1 cellular context compared by ENCODE assay signal in genomic region chr7:47552631-47553030, GRCh38.
TF ChIP-seq lines count a peak whose summit lies in the region.

No MANE protein-coding gene starts in this region.

TF ChIP-seq in SK-N-SH, 30 proteins besides CTCF, POLR2A, EP300 and RAD21 (continued from another document):
- TF ChIP-seq, protein P1, sequence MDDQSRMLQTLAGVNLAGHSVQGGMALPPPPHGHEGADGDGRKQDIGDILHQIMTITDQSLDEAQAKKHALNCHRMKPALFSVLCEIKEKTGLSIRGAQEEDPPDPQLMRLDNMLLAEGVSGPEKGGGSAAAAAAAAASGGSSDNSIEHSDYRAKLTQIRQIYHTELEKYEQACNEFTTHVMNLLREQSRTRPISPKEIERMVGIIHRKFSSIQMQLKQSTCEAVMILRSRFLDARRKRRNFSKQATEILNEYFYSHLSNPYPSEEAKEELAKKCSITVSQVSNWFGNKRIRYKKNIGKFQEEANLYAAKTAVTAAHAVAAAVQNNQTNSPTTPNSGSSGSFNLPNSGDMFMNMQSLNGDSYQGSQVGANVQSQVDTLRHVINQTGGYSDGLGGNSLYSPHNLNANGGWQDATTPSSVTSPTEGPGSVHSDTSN (IDR thresholded peaks at IDR 0.05) = peak; percentile 35; the same call in 1 of the 2 replicates
- TF ChIP-seq SMC3 (IDR thresholded peaks at IDR 0.05; ENCODE audit: low read depth, low read length) (no peak), FOSL2 (IDR thresholded peaks at IDR 0.05; ENCODE audit: borderline replicate concordance, low read depth) (peak; percentile 61; the same call in 1 of the 2 replicates), MEF2A (IDR thresholded peaks at IDR 0.05; ENCODE audit: borderline replicate concordance, low read depth) (no peak), FOXJ3 (CRISPR knock-in tag; IDR thresholded peaks at IDR 0.05) (no peak), YY1 (IDR thresholded peaks at IDR 0.05; ENCODE audit: low read depth) (no peak), TCF12 (IDR thresholded peaks at IDR 0.05) (peak; percentile 33; the same call in 1 of the 2 replicates), TAF1 (IDR thresholded peaks at IDR 0.05; ENCODE audit: borderline replicate concordance, low read depth, low read length) (no peak), GABPA (IDR thresholded peaks at IDR 0.05; ENCODE audit: low read depth) (no peak), EZH2phosphoT487 (IDR thresholded peaks at IDR 0.05; ENCODE audit: borderline replicate concordance, low read depth) (no peak), MXI1 (IDR thresholded peaks at IDR 0.05; ENCODE audit: low read depth, low read length) (no peak), NRF1 (IDR thresholded peaks at IDR 0.05; ENCODE audit: low read depth, low read length) (no peak), NFIC (IDR thresholded peaks at IDR 0.05; ENCODE audit: borderline replicate concordance) (peak; percentile 40; the same call in 1 of the 2 replicates)
- TF ChIP-seq, protein P2, sequence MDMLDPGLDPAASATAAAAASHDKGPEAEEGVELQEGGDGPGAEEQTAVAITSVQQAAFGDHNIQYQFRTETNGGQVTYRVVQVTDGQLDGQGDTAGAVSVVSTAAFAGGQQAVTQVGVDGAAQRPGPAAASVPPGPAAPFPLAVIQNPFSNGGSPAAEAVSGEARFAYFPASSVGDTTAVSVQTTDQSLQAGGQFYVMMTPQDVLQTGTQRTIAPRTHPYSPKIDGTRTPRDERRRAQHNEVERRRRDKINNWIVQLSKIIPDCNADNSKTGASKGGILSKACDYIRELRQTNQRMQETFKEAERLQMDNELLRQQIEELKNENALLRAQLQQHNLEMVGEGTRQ (IDR thresholded peaks at IDR 0.05; ENCODE audit: borderline replicate concordance, low read depth, low read length) = no peak
- TF ChIP-seq, protein P3, sequence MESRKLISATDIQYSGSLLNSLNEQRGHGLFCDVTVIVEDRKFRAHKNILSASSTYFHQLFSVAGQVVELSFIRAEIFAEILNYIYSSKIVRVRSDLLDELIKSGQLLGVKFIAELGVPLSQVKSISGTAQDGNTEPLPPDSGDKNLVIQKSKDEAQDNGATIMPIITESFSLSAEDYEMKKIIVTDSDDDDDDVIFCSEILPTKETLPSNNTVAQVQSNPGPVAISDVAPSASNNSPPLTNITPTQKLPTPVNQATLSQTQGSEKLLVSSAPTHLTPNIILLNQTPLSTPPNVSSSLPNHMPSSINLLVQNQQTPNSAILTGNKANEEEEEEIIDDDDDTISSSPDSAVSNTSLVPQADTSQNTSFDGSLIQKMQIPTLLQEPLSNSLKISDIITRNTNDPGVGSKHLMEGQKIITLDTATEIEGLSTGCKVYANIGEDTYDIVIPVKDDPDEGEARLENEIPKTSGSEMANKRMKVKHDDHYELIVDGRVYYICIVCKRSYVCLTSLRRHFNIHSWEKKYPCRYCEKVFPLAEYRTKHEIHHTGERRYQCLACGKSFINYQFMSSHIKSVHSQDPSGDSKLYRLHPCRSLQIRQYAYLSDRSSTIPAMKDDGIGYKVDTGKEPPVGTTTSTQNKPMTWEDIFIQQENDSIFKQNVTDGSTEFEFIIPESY (IDR thresholded peaks at IDR 0.05; ENCODE audit: borderline replicate concordance, low read depth) = no peak
